ENCODE assay signal across 16 cellular contexts in genomic region chr17:5434984-5435383, GRCh38. TPM values are rescaled to one million over a fixed set of nuclear protein-coding genes. Genes with fewer than 3 reads are reported as not detected.
A peak's percentile ranks its signal among the peaks of the same experiment; 100 is the strongest.
DNase-seq lines count a peak whose midpoint lies in the region; ATAC-seq and TF ChIP-seq lines count a peak whose summit lies in the region.
"Had no signal": no experiment of that assay in that cellular context is flagged by ENCODE, and none has a peak within 500 bp of the region (broad histone marks: within the 10 kb centered on the region; RNA-seq: fewer than 3 reads in every experiment).

No MANE protein-coding gene starts in this region.

- TF ChIP-seq CTCF in DND-41 (IDR thresholded peaks at IDR 0.05; ENCODE audit: borderline replicate concordance, extremely low read depth, low read length, poor library complexity, severe bottlenecking) (no peak), GM13976 (IDR thresholded peaks at IDR 0.05; ENCODE audit: borderline replicate concordance, control extremely low read depth, extremely low read depth, insufficient read depth, missing control alignments) (no peak)

- no peak overlapping the region for H2BK15ac ChIP-seq in mesenchymal stem cell (ENCODE audit: low read depth, poor library complexity, severe bottlenecking)

- no peak overlapping the region for H3K27ac Mint-ChIP-seq in activated T-helper 1 cell treated with anti-CD3 and anti-CD28 coated beads, Interleukin-12 subunit alpha, Interleukin-12 subunit beta, Interleukin-2, Interleukin-4 antibody, amounts not matched to agents 30 ng/mL and 10 ng/mL and 1 ng/mL, durations not matched to agents 14 hours and 24 hours and 36 hours

- H2BK120ac ChIP-seq in mesenchymal stem cell (ENCODE audit: low read depth, low read length): no peak overlapping the region

- ATAC-seq in DND-41 (ENCODE audit: insufficient read depth, low read depth) (no peak), HG03139 (IDR thresholded peaks at IDR 0.05; ENCODE audit: unreplicated experiment) (no peak)
- ATAC-seq: naive thymus-derived CD4-positive, alpha-beta T cell had no signal

- H3K18ac ChIP-seq in mesenchymal stem cell (ENCODE audit: low read depth in 1 of 2, low read length in 2 of 2): no peak overlapping the region

- H3K4me3 ChIP-seq in DND-41 (ENCODE audit: low read depth in 1 of 2, low read length in 2 of 2) (no peak overlapping the region), mesenchymal stem cell (ENCODE audit: insufficient read depth in 1 of 2, low read depth in 1 of 2, low read length in 2 of 2) (no peak overlapping the region)
- H3K4me3 ChIP-seq: HAP-1, lung, spleen, tibial nerve had no signal

- H3K36me3 ChIP-seq in DND-41 (ENCODE audit: insufficient read depth, low read length): peaks cover 74% of the 10 kb centered on the region
- H3K36me3 ChIP-seq in mesenchymal stem cell (ENCODE audit: control insufficient read depth in 1 of 2, insufficient read depth in 2 of 2, low read depth in 1 of 2, low read length in 2 of 2): peaks cover 50 to 70% of the 10 kb centered on the region in 2 experiments

- DNase-seq in Ammon's horn (ENCODE audit: low spot score) (peak; percentile 47), DND-41 (no peak), mesenchymal stem cell (no peak), GM13976 (ENCODE audit: low spot score) (no peak), SK-N-DZ (ENCODE audit: low spot score) (no peak)
- no peak for DNase-seq in activated T-helper 1 cell treated with anti-CD3 and anti-CD28 coated beads, Interleukin-12 subunit alpha, Interleukin-12 subunit beta, Interleukin-2, Interleukin-4 antibody, amounts not matched to agents 30 ng/mL and 10 ng/mL and 1 ng/mL, durations not matched to agents 14 hours and 24 hours and 36 hours (ENCODE audit: low spot score)
- DNase-seq: C1 segment of cervical spinal cord; head of caudate nucleus; naive thymus-derived CD4-positive, alpha-beta T cell; NCI-H1436 treated with DMSO at 0.1 percent for 48 hours; RPMI8226; spleen had no signal

- peak overlapping the region in 1 of 2 experiments; percentile 38 for H3K4ac ChIP-seq in mesenchymal stem cell (ENCODE audit: low read depth in 1 of 2, low read length in 2 of 2)

- in situ Hi-C loops in GM13976 (cut with MboI; ENCODE audit: low sequenced_read_pairs, unreplicated experiment): loop anchor here (25.0 kb wide), 1 partner anchor 173 kb away; no protein-coding TSS in a partner anchor

- peaks cover 57% of the 10 kb centered on the region for H3K79me2 ChIP-seq in DND-41 (ENCODE audit: insufficient read depth, low read length)

- no peak overlapping the region for H4K91ac ChIP-seq in mesenchymal stem cell (ENCODE audit: low read length)

- no peak overlapping the region for H2AFZ ChIP-seq in DND-41 (ENCODE audit: low read depth, low read length)
- no peak overlapping the region for H2AFZ ChIP-seq in mesenchymal stem cell (ENCODE audit: low read depth, low read length)

- H3K23ac ChIP-seq in mesenchymal stem cell (ENCODE audit: low read length in 2 of 2): no peak overlapping the region

- peak overlapping the region; percentile 55 for H4K8ac ChIP-seq in mesenchymal stem cell (ENCODE audit: low read length)

- H3K27me3 Mint-ChIP-seq in activated T-helper 1 cell treated with anti-CD3 and anti-CD28 coated beads, Interleukin-12 subunit alpha, Interleukin-12 subunit beta, Interleukin-2, Interleukin-4 antibody, amounts not matched to agents 30 ng/mL and 10 ng/mL and 1 ng/mL, durations not matched to agents 14 hours and 24 hours and 36 hours (ENCODE audit: insufficient read depth): no peaks in the 10 kb centered on the region
- H3K27me3 Mint-ChIP-seq: naive thymus-derived CD4-positive, alpha-beta T cell had no signal

- H2BK5ac ChIP-seq in mesenchymal stem cell (ENCODE audit: low read depth, low read length, poor library complexity, severe bottlenecking): no peak overlapping the region

- H3K27ac ChIP-seq in DND-41 (ENCODE audit: low read length) (no peak overlapping the region), mesenchymal stem cell (ENCODE audit: low read length, poor library complexity, severe bottlenecking) (no peak overlapping the region)
- H3K27ac ChIP-seq: tibial nerve had no signal

- no peak overlapping the region for H3K9ac ChIP-seq in DND-41 (ENCODE audit: low read depth, low read length)
- H3K9ac ChIP-seq in mesenchymal stem cell (ENCODE audit: low read length): no peak overlapping the region

- intact Hi-C loops in activated T-helper 1 cell treated with anti-CD3 and anti-CD28 coated beads, Interleukin-12 subunit alpha, Interleukin-12 subunit beta, Interleukin-2, Interleukin-4 antibody, amounts not matched to agents 30 ng/mL and 10 ng/mL and 1 ng/mL, durations not matched to agents 14 hours and 24 hours and 36 hours (cut with micrococcal nuclease): no loop called here

- peaks cover 66% of the 10 kb centered on the region for H3K36me3 Mint-ChIP-seq in activated T-helper 1 cell treated with anti-CD3 and anti-CD28 coated beads, Interleukin-12 subunit alpha, Interleukin-12 subunit beta, Interleukin-2, Interleukin-4 antibody, amounts not matched to agents 30 ng/mL and 10 ng/mL and 1 ng/mL, durations not matched to agents 14 hours and 24 hours and 36 hours (ENCODE audit: low read depth)

- peaks cover 38% of the 10 kb centered on the region for H3K4me1 ChIP-seq in DND-41 (ENCODE audit: insufficient read depth, low read length)
- peaks cover 10% of the 10 kb centered on the region for H3K4me1 ChIP-seq in mesenchymal stem cell (ENCODE audit: control insufficient read depth, insufficient read depth, low read depth, low read length)

- H3K27me3 ChIP-seq in DND-41 (ENCODE audit: insufficient read depth, low read length, poor library complexity): no peaks in the 10 kb centered on the region
- no peaks in the 10 kb centered on the region for H3K27me3 ChIP-seq in mesenchymal stem cell (ENCODE audit: control insufficient read depth in 1 of 2, insufficient read depth in 1 of 2, low read length in 2 of 2)
- H3K27me3 ChIP-seq: spleen, tibial nerve had no signal

- no peaks in the 10 kb centered on the region for H3K9me3 Mint-ChIP-seq in activated T-helper 1 cell treated with anti-CD3 and anti-CD28 coated beads, Interleukin-12 subunit alpha, Interleukin-12 subunit beta, Interleukin-2, Interleukin-4 antibody, amounts not matched to agents 30 ng/mL and 10 ng/mL and 1 ng/mL, durations not matched to agents 14 hours and 24 hours and 36 hours
- H3K9me3 Mint-ChIP-seq: naive thymus-derived CD4-positive, alpha-beta T cell had no signal

- peaks cover 52% of the 10 kb centered on the region for H3K4me1 Mint-ChIP-seq in activated T-helper 1 cell treated with anti-CD3 and anti-CD28 coated beads, Interleukin-12 subunit alpha, Interleukin-12 subunit beta, Interleukin-2, Interleukin-4 antibody, amounts not matched to agents 30 ng/mL and 10 ng/mL and 1 ng/mL, durations not matched to agents 14 hours and 24 hours and 36 hours (ENCODE audit: low read depth)

- H3K79me1 ChIP-seq in mesenchymal stem cell (replicated peaks; ENCODE audit: low read length, poor library complexity, severe bottlenecking): peaks cover 15% of the 10 kb centered on the region

- H3K4me3 Mint-ChIP-seq in activated T-helper 1 cell treated with anti-CD3 and anti-CD28 coated beads, Interleukin-12 subunit alpha, Interleukin-12 subunit beta, Interleukin-2, Interleukin-4 antibody, amounts not matched to agents 30 ng/mL and 10 ng/mL and 1 ng/mL, durations not matched to agents 14 hours and 24 hours and 36 hours: peak overlapping the region; percentile 19

- H3K14ac ChIP-seq in mesenchymal stem cell (ENCODE audit: low read length in 2 of 2): no peak overlapping the region

- H3K9me3 ChIP-seq in DND-41 (ENCODE audit: insufficient read depth, low read length, severe bottlenecking): no peaks in the 10 kb centered on the region
- H3K9me3 ChIP-seq in mesenchymal stem cell (ENCODE audit: control insufficient read depth, low read length): no peaks in the 10 kb centered on the region
- H3K9me3 ChIP-seq: HAP-1, spleen, tibial nerve had no signal

- H2AK5ac ChIP-seq in mesenchymal stem cell (ENCODE audit: low read length, severe bottlenecking): no peak overlapping the region

- H4K20me1 ChIP-seq in DND-41 (ENCODE audit: insufficient read depth, low read length): peaks cover 29% of the 10 kb centered on the region

- no peak overlapping the region for H2BK12ac ChIP-seq in mesenchymal stem cell (ENCODE audit: low read length in 2 of 2)

- H3K4me2 ChIP-seq in DND-41 (ENCODE audit: insufficient read depth, low read length) (peak overlapping the region; percentile 30; the same call in 1 of the 2 replicates), mesenchymal stem cell (ENCODE audit: low read length, poor library complexity, severe bottlenecking) (no peak overlapping the region)

- 97% methylated on average over 2 of the region's 2 CpGs for WGBS in mesenchymal stem cell

RNA-seq across cellular contexts. Expression of gene C1QBP, which starts 4.0 kb away (rescaled TPM):
- 410 and 413 TPM in 2 replicates for total RNA-seq in activated T-helper 1 cell treated with anti-CD3 and anti-CD28 coated beads, Interleukin-12 subunit alpha, Interleukin-12 subunit beta, Interleukin-2, Interleukin-4 antibody, amounts not matched to agents 30 ng/mL and 10 ng/mL and 1 ng/mL, durations not matched to agents 14 hours and 24 hours and 36 hours
- polyA plus RNA-seq in mesenchymal stem cell (2013, experiment 1 of 2): 95.0 TPM
- polyA plus RNA-seq in mesenchymal stem cell (2013, experiment 2 of 2): 94.1 TPM
- 776 and 876 TPM in 2 replicates for polyA plus RNA-seq in SK-N-DZ (2014; cell fraction: cytosol; rRNA removed)
- polyA plus RNA-seq in SK-N-DZ (2014; cell fraction: nucleus; rRNA removed): 420 and 583 TPM in 2 replicates

RNA-seq across cellular contexts. Expression of gene RPAIN, which starts 15.0 kb away (rescaled TPM):
- total RNA-seq in activated T-helper 1 cell treated with anti-CD3 and anti-CD28 coated beads, Interleukin-12 subunit alpha, Interleukin-12 subunit beta, Interleukin-2, Interleukin-4 antibody, amounts not matched to agents 30 ng/mL and 10 ng/mL and 1 ng/mL, durations not matched to agents 14 hours and 24 hours and 36 hours: 61.0 and 67.0 TPM in 2 replicates
- 27.2 TPM for polyA plus RNA-seq in mesenchymal stem cell (2013, experiment 1 of 2)
- polyA plus RNA-seq in mesenchymal stem cell (2013, experiment 2 of 2): 26.8 TPM
- 226 and 318 TPM in 2 replicates for polyA plus RNA-seq in SK-N-DZ (2014; cell fraction: cytosol; rRNA removed)
- 269 and 312 TPM in 2 replicates for polyA plus RNA-seq in SK-N-DZ (2014; cell fraction: nucleus; rRNA removed)

RNA-seq across cellular contexts. Expression of gene NUP88, which starts 15.5 kb away (rescaled TPM):
- total RNA-seq in activated T-helper 1 cell treated with anti-CD3 and anti-CD28 coated beads, Interleukin-12 subunit alpha, Interleukin-12 subunit beta, Interleukin-2, Interleukin-4 antibody, amounts not matched to agents 30 ng/mL and 10 ng/mL and 1 ng/mL, durations not matched to agents 14 hours and 24 hours and 36 hours: 165 and 170 TPM in 2 replicates
- polyA plus RNA-seq in mesenchymal stem cell (2013, experiment 1 of 2): 34.9 TPM
- 36.1 TPM for polyA plus RNA-seq in mesenchymal stem cell (2013, experiment 2 of 2)
- polyA plus RNA-seq in SK-N-DZ (2014; cell fraction: cytosol; rRNA removed): 154 and 167 TPM in 2 replicates
- 113 and 123 TPM in 2 replicates for polyA plus RNA-seq in SK-N-DZ (2014; cell fraction: nucleus; rRNA removed)

RNA-seq across cellular contexts. Expression of gene DHX33, which starts 33.8 kb away (rescaled TPM):
- total RNA-seq in activated T-helper 1 cell treated with anti-CD3 and anti-CD28 coated beads, Interleukin-12 subunit alpha, Interleukin-12 subunit beta, Interleukin-2, Interleukin-4 antibody, amounts not matched to agents 30 ng/mL and 10 ng/mL and 1 ng/mL, durations not matched to agents 14 hours and 24 hours and 36 hours: 38.0 and 41.8 TPM in 2 replicates
- polyA plus RNA-seq in mesenchymal stem cell (2013, experiment 1 of 2): 7.7 TPM
- polyA plus RNA-seq in mesenchymal stem cell (2013, experiment 2 of 2): 8.0 TPM
- 19.4 and 24.0 TPM in 2 replicates for polyA plus RNA-seq in SK-N-DZ (2014; cell fraction: cytosol; rRNA removed)
- 22.1 and 36.5 TPM in 2 replicates for polyA plus RNA-seq in SK-N-DZ (2014; cell fraction: nucleus; rRNA removed)

RNA-seq across cellular contexts. Expression of gene DERL2, which starts 51.0 kb away (rescaled TPM):
- 71.7 and 73.2 TPM in 2 replicates for total RNA-seq in activated T-helper 1 cell treated with anti-CD3 and anti-CD28 coated beads, Interleukin-12 subunit alpha, Interleukin-12 subunit beta, Interleukin-2, Interleukin-4 antibody, amounts not matched to agents 30 ng/mL and 10 ng/mL and 1 ng/mL, durations not matched to agents 14 hours and 24 hours and 36 hours
- polyA plus RNA-seq in mesenchymal stem cell (2013, experiment 1 of 2): 46.0 TPM
- 45.1 TPM for polyA plus RNA-seq in mesenchymal stem cell (2013, experiment 2 of 2)
- 32.5 and 34.5 TPM in 2 replicates for polyA plus RNA-seq in SK-N-DZ (2014; cell fraction: cytosol; rRNA removed)
- polyA plus RNA-seq in SK-N-DZ (2014; cell fraction: nucleus; rRNA removed): 72.4 and 77.7 TPM in 2 replicates
